In genomic region chr9:135471751-135472640, GRCh38 we compare ENCODE assay signal across 1 cellular context.
TF ChIP-seq lines count a peak whose summit lies in the region.

No MANE protein-coding gene starts in this region.

TF ChIP-seq in HCT116, 20 proteins besides CTCF, POLR2A, EP300 and RAD21 (continued from another document):
- TF ChIP-seq JUND (IDR thresholded peaks at IDR 0.05), result no peak
- TF ChIP-seq EGR1 (IDR thresholded peaks at IDR 0.05; ENCODE audit: low read depth), result no peak
- TF ChIP-seq SIN3A (IDR thresholded peaks at IDR 0.05; ENCODE audit: low read depth), result no peak
- TF ChIP-seq EZH2 (IDR thresholded peaks at IDR 0.05), result no peak
- TF ChIP-seq SRF (IDR thresholded peaks at IDR 0.05; ENCODE audit: low read depth), result no peak
- TF ChIP-seq FOSL1 (IDR thresholded peaks at IDR 0.05; ENCODE audit: low read depth), result no peak
- no peak for TF ChIP-seq TCF7L2 (IDR thresholded peaks at IDR 0.05; ENCODE audit: borderline replicate concordance, extremely low read depth, insufficient read depth, insufficient read length)
- no peak for TF ChIP-seq REST (IDR thresholded peaks at IDR 0.05; ENCODE audit: low read depth)
- TF ChIP-seq CEBPB (IDR thresholded peaks at IDR 0.05; ENCODE audit: low read depth), result no peak
- TF ChIP-seq SP1 (IDR thresholded peaks at IDR 0.05; ENCODE audit: low read depth), result no peak
- TF ChIP-seq EZH2phosphoT487 (IDR thresholded peaks at IDR 0.05; ENCODE audit: borderline replicate concordance), result no peak
- TF ChIP-seq ATF3 (IDR thresholded peaks at IDR 0.05), result no peak
- no peak for TF ChIP-seq YY1 (IDR thresholded peaks at IDR 0.05; ENCODE audit: extremely low read depth, insufficient replicate concordance, low read depth, low read length)
- no peak for TF ChIP-seq MAX (IDR thresholded peaks at IDR 0.05)
- no peak for TF ChIP-seq ZBTB33 (IDR thresholded peaks at IDR 0.05; ENCODE audit: extremely low read depth, insufficient replicate concordance, low read length)
